In genomic region chr15:44988184-44988869, GRCh38 we compare ENCODE assay signal across 6 cellular contexts. TPM values are rescaled to one million over a fixed set of nuclear protein-coding genes. Genes with fewer than 3 reads are reported as not detected.
"Had no signal": no experiment of that assay in that cellular context is flagged by ENCODE, and none has a peak within 500 bp of the region (broad histone marks: within the 10 kb centered on the region; RNA-seq: fewer than 3 reads in every experiment).

No MANE protein-coding gene starts in this region.

RNA-seq across cellular contexts. Expression of gene TERB2, which starts 31.8 kb away (rescaled TPM):
- total RNA-seq: HepG2, HT-29, IMR-90, M059J, Right ventricle myocardium superior, SJSA1 had no signal
- polyA plus RNA-seq: HepG2, IMR-90 had no signal
